Comparison of ENCODE assay signal across 23 cellular contexts in the genomic region with DNA sequence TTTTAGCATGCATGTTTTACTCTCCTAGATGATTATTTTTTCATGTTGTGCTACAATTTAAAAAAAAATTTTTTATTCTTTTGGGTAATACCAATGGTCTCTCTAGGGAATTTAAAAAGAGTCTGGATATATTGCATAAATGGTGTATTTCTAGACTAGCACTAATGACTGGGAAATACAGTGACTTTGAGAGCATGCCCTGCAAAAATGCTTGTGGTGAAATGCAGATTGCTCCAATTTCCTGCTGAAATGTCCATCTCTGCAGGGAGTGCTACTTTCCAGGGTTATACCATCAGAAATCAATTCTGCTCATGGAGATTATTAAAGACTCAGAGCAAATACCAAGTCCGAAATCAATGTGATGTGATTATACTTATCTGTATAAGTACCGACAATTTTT.
"Had no signal": no experiment of that assay in that cellular context is flagged by ENCODE, and none has a peak within 500 bp of the region (broad histone marks: within the 10 kb centered on the region; RNA-seq: fewer than 3 reads in every experiment).

No MANE protein-coding gene starts in this region.

- ATAC-seq: HepG2 had no signal

- H3K4me2 ChIP-seq: SK-N-SH had no signal

- FAIRE-seq: HepG2, RCC 7860 had no signal

- H3K9me2 ChIP-seq: SK-N-SH had no signal

- H3K9me3 ChIP-seq: MG63, SK-N-SH had no signal

- H3K27me3 ChIP-seq: MG63 had no signal

- H3K4me3 ChIP-seq: MG63 had no signal

- DNase-seq: IMR-90, Karpas-422, KG1, MG63, NCI-H1092, NCI-H1105 treated with DMSO at 0.1 percent for 48 hours, NCI-H1417 treated with DMSO at 0.1 percent for 48 hours, NCI-H146, NCI-H1694 treated with DMSO at 0.1 percent for 48 hours, NCI-H1930, NCI-H2081, NCI-H2107, NCI-H226, NCI-H446, NCI-H510A, NCI-H524 treated with DMSO at 0.1 percent for 48 hours, NCI-H69, NCI-H774, Right ventricle myocardium superior, RPMI8226, SK-N-SH had no signal

- H3K9ac ChIP-seq: SK-N-SH had no signal

- H3K36me3 ChIP-seq: MG63 had no signal
